ENCODE assay signal across 8 cellular contexts in genomic region chr4:42995343-42995944, GRCh38.
DNase-seq lines count a peak whose midpoint lies in the region; ATAC-seq, FAIRE-seq and TF ChIP-seq lines count a peak whose summit lies in the region.

No MANE protein-coding gene starts in this region.

- H3K4me1 ChIP-seq in SK-N-SH (ENCODE audit: control insufficient read depth in 1 of 2, insufficient read depth in 2 of 2, low read depth in 1 of 2, low read length in 1 of 2): no peaks in the 10 kb centered on the region

- no peaks in the 10 kb centered on the region for H4K20me1 ChIP-seq in SK-N-SH (ENCODE audit: insufficient read depth)

- no peaks in the 10 kb centered on the region for H3K9me3 ChIP-seq in SK-N-SH

- H3F3A ChIP-seq in SK-N-SH (replicated peaks; ENCODE audit: insufficient read depth): no peaks in the 10 kb centered on the region

- no peak overlapping the region for H3K9ac ChIP-seq in SK-N-SH

- POLR2A ChIA-PET in GM10248 (lab: Yijun Ruan, JAX): no interaction called here
- POLR2A ChIA-PET in SK-N-SH (lab: Yijun Ruan, JAX): no interaction called here

- no peak overlapping the region for H3K4me3 Mint-ChIP-seq in activated T-cell treated with anti-CD3 and anti-CD28 coated beads, Interleukin-2, amount 50 U/mL, for 4 hours

- TF ChIP-seq EP300 in SK-N-SH (IDR thresholded peaks at IDR 0.05; ENCODE audit: borderline replicate concordance in 1 of 2, low read depth in 1 of 2, low read length in 1 of 2): no peak

- H2AFZ ChIP-seq in SK-N-SH (ENCODE audit: low read depth): no peak overlapping the region

- peak; percentile 78 for TF ChIP-seq RAD21 in SK-N-SH (IDR thresholded peaks at IDR 0.05; ENCODE audit: low read length)

- no peaks in the 10 kb centered on the region for H3K36me3 ChIP-seq in SK-N-SH (replicated peaks in 1 of 2; ENCODE audit: control insufficient read depth in 1 of 2, insufficient read depth in 2 of 2, low read length in 1 of 2)

- H3K27me3 ChIP-seq in SK-N-SH (ENCODE audit: insufficient read depth): no peaks in the 10 kb centered on the region

- no peaks in the 10 kb centered on the region for H3K27me3 Mint-ChIP-seq in activated T-cell treated with anti-CD3 and anti-CD28 coated beads, Interleukin-2, amount 50 U/mL, for 4 hours (ENCODE audit: low read depth)

- no peaks in the 10 kb centered on the region for H3K36me3 Mint-ChIP-seq in activated T-cell treated with anti-CD3 and anti-CD28 coated beads, Interleukin-2, amount 50 U/mL, for 4 hours (ENCODE audit: insufficient read depth)

- H3K9me3 Mint-ChIP-seq in activated T-cell treated with anti-CD3 and anti-CD28 coated beads, Interleukin-2, amount 50 U/mL, for 4 hours: peaks cover 5% of the 10 kb centered on the region

- no peaks in the 10 kb centered on the region for H3K4me1 Mint-ChIP-seq in activated T-cell treated with anti-CD3 and anti-CD28 coated beads, Interleukin-2, amount 50 U/mL, for 4 hours (ENCODE audit: low read depth)

- TF ChIP-seq CTCF in GM10248 (IDR thresholded peaks at IDR 0.05; ENCODE audit: control extremely low read depth, extremely low read depth, low read depth, missing control alignments) (peak; percentile 69), SK-N-SH (IDR thresholded peaks at IDR 0.05) (peak; percentile 80)

- DNase-seq in GM10248 (ENCODE audit: extremely low spot score) (peak; percentile 32), HTR-8/SVneo (ENCODE audit: insufficient read length, low spot score) (peak; percentile 23), SK-N-SH (peak; percentile 57), hepatic stellate cell (ENCODE audit: low spot score) (peak; percentile 11), urothelium cell line (ENCODE audit: low spot score) (peak; percentile 48)
- DNase-seq in activated T-cell treated with anti-CD3 and anti-CD28 coated beads, Interleukin-2, amount 50 U/mL, for 4 hours: no peak
- DNase-seq in NK-92 treated with Interleukin-12 subunit alpha and Interleukin-12 subunit beta, amount 100 ng/mL, for 24 hours (lab: John Stamatoyannopoulos, UW): no peak

- no peak overlapping the region for H3K27ac ChIP-seq in SK-N-SH (ENCODE audit: low read depth in 2 of 2, low read length in 1 of 2)

- 18% methylated on average over 6 of the region's 6 CpGs for WGBS in SK-N-SH (ENCODE audit: low lambda C conversion rate)

- H3K79me2 ChIP-seq in SK-N-SH (ENCODE audit: insufficient read depth): no peaks in the 10 kb centered on the region

- peak overlapping the region in 1 of 2 experiments; percentile 18; a peak in 1 of 4 replicates for H3K4me3 ChIP-seq in SK-N-SH (ENCODE audit: low read depth in 2 of 2, low read length in 1 of 2)

- no peaks in the 10 kb centered on the region for H3K9me2 ChIP-seq in SK-N-SH

- no peak for FAIRE-seq in HTR-8/SVneo (lab: Jason Lieb, UNC)
- peak; percentile 50 for FAIRE-seq in urothelium cell line (lab: Jason Lieb, UNC)

- H3K4me2 ChIP-seq in SK-N-SH: no peak overlapping the region

- ATAC-seq in GM21423 (IDR thresholded peaks at IDR 0.05; ENCODE audit: unreplicated experiment): peak; percentile 89
- no peak for ATAC-seq in activated T-cell treated with anti-CD3 and anti-CD28 coated beads, Interleukin-2, amount 50 U/mL, for 4 hours

- CTCF ChIA-PET in GM10248 (lab: Yijun Ruan, JAX): interaction anchor here (1.0 to 1.3 kb wide), 2 partner anchors 9 to 1588 kb away, joined by 3 to 4 read pairs; no protein-coding TSS in a partner anchor
- CTCF ChIA-PET in SK-N-SH (lab: Yijun Ruan, JAX): interaction anchor here (0.5 to 1.4 kb wide), 11 partner anchors 10 to 111 kb away, joined by 3 to 7 read pairs (median 3); no protein-coding TSS in a partner anchor

TF ChIP-seq in SK-N-SH, 30 proteins besides CTCF, POLR2A, EP300 and RAD21:
- TF ChIP-seq TAF1 (IDR thresholded peaks at IDR 0.05; ENCODE audit: borderline replicate concordance, low read depth, low read length) (no peak), MEF2A (IDR thresholded peaks at IDR 0.05; ENCODE audit: borderline replicate concordance, low read depth) (no peak), SMC3 (IDR thresholded peaks at IDR 0.05; ENCODE audit: low read depth, low read length) (peak; percentile 25; the same call in 1 of the 2 replicates), RFX5 (IDR thresholded peaks at IDR 0.05; ENCODE audit: low read length) (no peak), EZH2phosphoT487 (IDR thresholded peaks at IDR 0.05; ENCODE audit: borderline replicate concordance, low read depth) (no peak), JUND (IDR thresholded peaks at IDR 0.05) (no peak), GABPA (IDR thresholded peaks at IDR 0.05; ENCODE audit: low read depth) (no peak)
- TF ChIP-seq, protein P1, sequence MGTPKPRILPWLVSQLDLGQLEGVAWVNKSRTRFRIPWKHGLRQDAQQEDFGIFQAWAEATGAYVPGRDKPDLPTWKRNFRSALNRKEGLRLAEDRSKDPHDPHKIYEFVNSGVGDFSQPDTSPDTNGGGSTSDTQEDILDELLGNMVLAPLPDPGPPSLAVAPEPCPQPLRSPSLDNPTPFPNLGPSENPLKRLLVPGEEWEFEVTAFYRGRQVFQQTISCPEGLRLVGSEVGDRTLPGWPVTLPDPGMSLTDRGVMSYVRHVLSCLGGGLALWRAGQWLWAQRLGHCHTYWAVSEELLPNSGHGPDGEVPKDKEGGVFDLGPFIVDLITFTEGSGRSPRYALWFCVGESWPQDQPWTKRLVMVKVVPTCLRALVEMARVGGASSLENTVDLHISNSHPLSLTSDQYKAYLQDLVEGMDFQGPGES (IDR thresholded peaks at IDR 0.05; ENCODE audit: low read depth, low read length): no peak

Comparison
In these comparisons a context has a peak if more than half of its experiments do, and no peak if none do; other contexts are left out.
1. DNase-seq: peak in GM10248 (single experiment), HTR-8/SVneo (single experiment), SK-N-SH (single experiment), hepatic stellate cell (single experiment) and urothelium cell line (single experiment); none in activated T-cell treated with anti-CD3 and anti-CD28 coated beads, Interleukin-2, amount 50 U/mL, for 4 hours (single experiment) and NK-92 treated with Interleukin-12 subunit alpha and Interleukin-12 subunit beta, amount 100 ng/mL, for 24 hours (single experiment).